In the genomic region with DNA sequence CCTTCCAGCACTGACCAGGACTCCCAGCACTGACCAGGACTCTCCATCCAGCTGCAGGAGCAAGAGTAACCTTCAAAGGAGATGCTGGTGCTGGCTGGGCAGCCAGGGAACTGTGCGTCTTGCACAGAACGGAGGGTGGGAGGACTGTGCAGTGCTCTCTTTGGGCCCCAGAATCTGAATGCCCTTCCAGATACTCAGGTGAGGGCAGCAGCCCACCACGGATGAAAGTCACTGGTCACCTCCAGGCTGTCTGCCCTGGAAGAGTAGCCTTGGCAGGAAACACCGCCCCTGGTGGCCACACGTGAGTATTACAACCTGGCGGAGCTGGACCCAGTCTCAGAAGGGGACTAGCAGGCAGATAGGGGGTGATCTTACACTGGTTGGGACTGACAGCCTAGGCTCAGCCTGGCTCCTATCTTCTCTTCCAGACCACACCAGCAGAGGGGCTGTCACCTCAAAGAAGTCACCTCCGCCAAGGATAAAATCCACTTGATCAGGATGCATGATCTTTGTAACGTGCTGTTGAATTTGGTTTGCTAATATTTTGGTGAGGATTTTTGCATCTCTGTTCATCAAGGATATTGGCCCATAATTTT, we compare ENCODE assay signal across 8 cellular contexts. TPM values are rescaled to one million over a fixed set of nuclear protein-coding genes. Genes with fewer than 3 reads are reported as not detected.
DNase-seq lines count a peak whose midpoint lies in the region; ATAC-seq lines count a peak whose summit lies in the region.

No MANE protein-coding gene starts in this region.

- DNase-seq in DMS114 treated with DMSO at 0.1 percent for 48 hours (lab: John Stamatoyannopoulos, UW; ENCODE audit: unreplicated experiment) (peak; percentile 51), NCI-H510A treated with DMSO at 0.1 percent for 48 hours (lab: John Stamatoyannopoulos, UW) (peak; percentile 88), cerebellum (ENCODE audit: low spot score) (peak; percentile 80), left lobe of liver (ENCODE audit: low spot score) (peak; percentile 82)
- peak; percentile 70 to 72 for DNase-seq in activated CD4-positive, alpha-beta T cell treated with anti-CD3 and anti-CD28 coated beads for 24 hours (ENCODE audit: low read depth in 2 of 2)
- DNase-seq in stimulated activated CD4-positive, alpha-beta T cell treated with anti-CD3 and anti-CD28 coated beads, Interleukin-4, amount 100 ng/mL, for 48 hours (ENCODE audit: low read depth in 2 of 2): peak; percentile 65 to 73

- ATAC-seq in HG03045 (IDR thresholded peaks at IDR 0.05; ENCODE audit: unreplicated experiment): peak; percentile 56
- ATAC-seq in left lobe of liver: peak; percentile 50
- no peak for ATAC-seq in GM19463 (IDR thresholded peaks at IDR 0.05; ENCODE audit: unreplicated experiment)

RNA-seq across cellular contexts. Expression of gene SARDH, which starts 4.8 kb away (rescaled TPM):
- 4.2 TPM for total RNA-seq in cerebellum
- total RNA-seq in left lobe of liver: 208 TPM

Comparison
In these comparisons a context has a peak if more than half of its experiments do, and no peak if none do; other contexts are left out.
1. RNA of gene SARDH, which starts 4.8 kb away (total RNA-seq): 208 TPM in left lobe of liver (single experiment); 4.2 TPM in cerebellum (single experiment); every median in the first group is over 10 times any median in the second.
2. Peak in every context shown above with its lines, with median percentiles within 50 percentile points of each other: DNase-seq.